ENCODE assay signal across 8 cellular contexts in genomic region chr12:45991289-45992249, GRCh38.
DNase-seq lines count a peak whose midpoint lies in the region; ATAC-seq lines count a peak whose summit lies in the region.

No MANE protein-coding gene starts in this region.

- peak; percentile 29 for ATAC-seq in HG03045 (IDR thresholded peaks at IDR 0.05; ENCODE audit: unreplicated experiment)
- peak; percentile 0 to 3 for ATAC-seq in activated CD4-positive, CD25-positive, alpha-beta regulatory T cell treated with anti-CD3 and anti-CD28 coated beads, Interleukin-2, amount 50 U/mL, for 24 hours

- H3K27me3 ChIP-seq in layer of hippocampus (ENCODE audit: control insufficient read depth, insufficient read depth, low read length) = no peaks in the 10 kb centered on the region

- DNase-seq in NCI-H2081 (lab: John Stamatoyannopoulos, UW) (peak; percentile 78 to 87), NCI-H2081 treated with DMSO at 0.1 percent for 48 hours (lab: John Stamatoyannopoulos, UW) (no peak), NCI-H226 (peak; percentile 25), cerebellar nuclear complex (lab: John Stamatoyannopoulos, UW) (peak; percentile 36 to 76)
- peak; percentile 26 to 52 for DNase-seq in stimulated activated CD4-positive, alpha-beta T cell treated with anti-CD3 and anti-CD28 coated beads, Interleukin-1b, Interleukin-23, amount 100 ng/mL, for 4 hours (ENCODE audit: low read depth in 2 of 2)

- peak overlapping the region; percentile 97 for H3K27ac ChIP-seq in layer of hippocampus (ENCODE audit: low read depth, low read length)
